In genomic region chr2:20758997-20759396, GRCh38 we compare ENCODE assay signal across 20 cellular contexts.
A peak's percentile ranks its signal among the peaks of the same experiment; 100 is the strongest.
DNase-seq lines count a peak whose midpoint lies in the region; ATAC-seq and TF ChIP-seq lines count a peak whose summit lies in the region.
"Had no signal": no experiment of that assay in that cellular context is flagged by ENCODE, and none has a peak within 500 bp of the region (broad histone marks: within the 10 kb centered on the region; RNA-seq: fewer than 3 reads in every experiment).

No MANE protein-coding gene starts in this region.

- in situ Hi-C loops in brain microvascular endothelial cell (cut with HindIII; ENCODE audit: low pct_ligation_motif_present, low sequenced_read_pairs), result no loop called here

- no peaks in the 10 kb centered on the region for H3K27me3 Mint-ChIP-seq in activated naive CD8-positive, alpha-beta T cell treated with anti-CD3 and anti-CD28 coated beads, Interleukin-2, amount 50 U/mL, for 24 hours
- no peaks in the 10 kb centered on the region for H3K27me3 Mint-ChIP-seq in activated CD8-positive, alpha-beta memory T cell treated with anti-CD3 and anti-CD28 coated beads, Interleukin-2, amount 10 ng/mL, durations not matched to agents 7 days and 5 days
- H3K27me3 Mint-ChIP-seq: activated B cell treated with CpG ODN at 0.5 μM for 24 hours had no signal

- ATAC-seq in GM19023 (IDR thresholded peaks at IDR 0.05; ENCODE audit: unreplicated experiment), result peak; percentile 82
- peak; percentile 73 for ATAC-seq in GM21786 (IDR thresholded peaks at IDR 0.05; ENCODE audit: unreplicated experiment)
- peak; percentile 88 for ATAC-seq in HG03108 (IDR thresholded peaks at IDR 0.05; ENCODE audit: unreplicated experiment)
- ATAC-seq in activated naive CD8-positive, alpha-beta T cell treated with anti-CD3 and anti-CD28 coated beads, Interleukin-2, amount 50 U/mL, for 24 hours, result peak; percentile 68
- ATAC-seq in activated CD8-positive, alpha-beta memory T cell treated with anti-CD3 and anti-CD28 coated beads, Interleukin-2, amount 10 ng/mL, durations not matched to agents 7 days and 5 days, result no peak
- ATAC-seq: activated naive CD4-positive, alpha-beta T cell treated with anti-CD3 and anti-CD28 coated beads, Interleukin-2, amount 50 U/mL, for 72 hours; gastrocnemius medialis; sciatic nerve; stimulated activated effector memory CD8-positive, alpha-beta T cell treated with anti-CD3 and anti-CD28 coated beads, Interleukin-12 subunit alpha, Interleukin-12 subunit beta, amount 100 ng/mL, for 72 hours had no signal

- WGBS in stomach, 5 donors, result 96 to 100% (median 97%) methylated on average over 1 of the region's 1 CpG

- TF ChIP-seq POLR2A in stomach (IDR thresholded peaks at IDR 0.05), result no peak

- TF ChIP-seq EP300 in stomach (IDR thresholded peaks at IDR 0.05), result no peak

- CTCF ChIA-PET in activated CD8-positive, alpha-beta memory T cell treated with anti-CD3 and anti-CD28 coated beads, Interleukin-2, amount 10 ng/mL, durations not matched to agents 7 days and 5 days (lab: Charles Lee), result interaction anchor here (1.2 to 1.9 kb wide), 2 partner anchors 14 to 22 kb away, joined by 3 to 4 read pairs; no protein-coding TSS in a partner anchor

- H3K9me3 Mint-ChIP-seq in activated naive CD8-positive, alpha-beta T cell treated with anti-CD3 and anti-CD28 coated beads, Interleukin-2, amount 50 U/mL, for 24 hours, result peaks cover 4% of the 10 kb centered on the region
- no peaks in the 10 kb centered on the region for H3K9me3 Mint-ChIP-seq in activated CD8-positive, alpha-beta memory T cell treated with anti-CD3 and anti-CD28 coated beads, Interleukin-2, amount 10 ng/mL, durations not matched to agents 7 days and 5 days (ENCODE audit: low read depth)
- H3K9me3 Mint-ChIP-seq: activated B cell treated with CpG ODN at 0.5 μM for 24 hours; activated naive CD4-positive, alpha-beta T cell treated with anti-CD3 and anti-CD28 coated beads, Interleukin-2, amount 50 U/mL, for 72 hours; endodermal cell; stimulated activated effector memory CD8-positive, alpha-beta T cell treated with anti-CD3 and anti-CD28 coated beads, Interleukin-12 subunit alpha, Interleukin-12 subunit beta, amount 100 ng/mL, for 72 hours had no signal

- peaks cover 0 to 18% (median 8%) of the 10 kb centered on the region in 4 donors for H3K36me3 ChIP-seq in stomach
- H3K36me3 ChIP-seq in brain microvascular endothelial cell (replicated peaks), result no peaks in the 10 kb centered on the region
- H3K36me3 ChIP-seq: gastrocnemius medialis had no signal

- H3K27me3 ChIP-seq in stomach (no peaks in the 10 kb centered on the region), brain microvascular endothelial cell (replicated peaks) (no peaks in the 10 kb centered on the region)
- H3K27me3 ChIP-seq: gastrocnemius medialis had no signal

- DNase-seq in activated naive CD8-positive, alpha-beta T cell treated with anti-CD3 and anti-CD28 coated beads, Interleukin-2, amount 50 U/mL, for 24 hours, result no peak
- DNase-seq in stomach, result no peak
- no peak for DNase-seq in brain microvascular endothelial cell
- DNase-seq in activated CD8-positive, alpha-beta memory T cell treated with anti-CD3 and anti-CD28 coated beads, Interleukin-2, amount 10 ng/mL, durations not matched to agents 7 days and 5 days, result no peak
- DNase-seq in CD1c-positive myeloid dendritic cell (ENCODE audit: extremely low spot score), result no peak
- DNase-seq: activated B cell treated with CpG ODN at 0.5 μM for 24 hours; activated CD8-positive, alpha-beta memory T cell treated with anti-CD3 and anti-CD28 coated beads, Interleukin-2, amount 50 U/mL, for 4 hours; endodermal cell; gastrocnemius medialis; NCI-H1436 treated with DMSO at 0.1 percent for 48 hours; OCI-M1; stimulated activated CD4-positive, alpha-beta T cell treated with anti-CD3 and anti-CD28 coated beads, Interleukin-4, amount 100 ng/mL, for 24 hours had no signal

- H3K4me3 Mint-ChIP-seq in activated naive CD8-positive, alpha-beta T cell treated with anti-CD3 and anti-CD28 coated beads, Interleukin-2, amount 50 U/mL, for 24 hours, result peak overlapping the region; percentile 5
- no peak overlapping the region for H3K4me3 Mint-ChIP-seq in activated CD8-positive, alpha-beta memory T cell treated with anti-CD3 and anti-CD28 coated beads, Interleukin-2, amount 10 ng/mL, durations not matched to agents 7 days and 5 days
- H3K4me3 Mint-ChIP-seq: activated B cell treated with CpG ODN at 0.5 μM for 24 hours; endodermal cell; stimulated activated effector memory CD8-positive, alpha-beta T cell treated with anti-CD3 and anti-CD28 coated beads, Interleukin-12 subunit alpha, Interleukin-12 subunit beta, amount 100 ng/mL, for 72 hours had no signal

- intact Hi-C loops in stomach (cut with DNase I; ENCODE audit: low total_unique reads), result no loop called here

- no peak overlapping the region for H3K4me3 ChIP-seq in stomach
- H3K4me3 ChIP-seq in brain microvascular endothelial cell (ENCODE audit: low read depth, low read length), result no peak overlapping the region
- H3K4me3 ChIP-seq: gastrocnemius medialis had no signal

- no peaks in the 10 kb centered on the region for H3K4me1 ChIP-seq in stomach
- H3K4me1 ChIP-seq: gastrocnemius medialis had no signal

- H3K4me1 Mint-ChIP-seq in activated naive CD8-positive, alpha-beta T cell treated with anti-CD3 and anti-CD28 coated beads, Interleukin-2, amount 50 U/mL, for 24 hours, result peaks cover 22% of the 10 kb centered on the region
- H3K4me1 Mint-ChIP-seq in activated CD8-positive, alpha-beta memory T cell treated with anti-CD3 and anti-CD28 coated beads, Interleukin-2, amount 10 ng/mL, durations not matched to agents 7 days and 5 days, result peaks cover 4% of the 10 kb centered on the region
- H3K4me1 Mint-ChIP-seq: stimulated activated effector memory CD8-positive, alpha-beta T cell treated with anti-CD3 and anti-CD28 coated beads, Interleukin-12 subunit alpha, Interleukin-12 subunit beta, amount 100 ng/mL, for 72 hours had no signal

- no peaks in the 10 kb centered on the region for H3K9me3 ChIP-seq in stomach
- H3K9me3 ChIP-seq: gastrocnemius medialis had no signal

- TF ChIP-seq CTCF in stomach (IDR thresholded peaks at IDR 0.05) (no peak), brain microvascular endothelial cell (IDR thresholded peaks at IDR 0.05; ENCODE audit: low read depth, low read length, missing control alignments) (no peak)

- peaks cover 46% of the 10 kb centered on the region for H3K36me3 Mint-ChIP-seq in activated naive CD8-positive, alpha-beta T cell treated with anti-CD3 and anti-CD28 coated beads, Interleukin-2, amount 50 U/mL, for 24 hours (ENCODE audit: low read depth)
- H3K36me3 Mint-ChIP-seq in activated CD8-positive, alpha-beta memory T cell treated with anti-CD3 and anti-CD28 coated beads, Interleukin-2, amount 10 ng/mL, durations not matched to agents 7 days and 5 days, result peaks cover 31% of the 10 kb centered on the region
- H3K36me3 Mint-ChIP-seq: stimulated activated effector memory CD8-positive, alpha-beta T cell treated with anti-CD3 and anti-CD28 coated beads, Interleukin-12 subunit alpha, Interleukin-12 subunit beta, amount 100 ng/mL, for 72 hours had no signal

- H3K27ac Mint-ChIP-seq in activated naive CD8-positive, alpha-beta T cell treated with anti-CD3 and anti-CD28 coated beads, Interleukin-2, amount 50 U/mL, for 24 hours, result peak overlapping the region; percentile 81
- no peak overlapping the region for H3K27ac Mint-ChIP-seq in activated CD8-positive, alpha-beta memory T cell treated with anti-CD3 and anti-CD28 coated beads, Interleukin-2, amount 10 ng/mL, durations not matched to agents 7 days and 5 days
- H3K27ac Mint-ChIP-seq: activated B cell treated with CpG ODN at 0.5 μM for 24 hours; activated naive CD4-positive, alpha-beta T cell treated with anti-CD3 and anti-CD28 coated beads, Interleukin-2, amount 50 U/mL, for 72 hours; endodermal cell; stimulated activated effector memory CD8-positive, alpha-beta T cell treated with anti-CD3 and anti-CD28 coated beads, Interleukin-12 subunit alpha, Interleukin-12 subunit beta, amount 100 ng/mL, for 72 hours had no signal

- H3K27ac ChIP-seq in stomach, result no peak overlapping the region
- H3K27ac ChIP-seq in brain microvascular endothelial cell, result no peak overlapping the region
- H3K27ac ChIP-seq: C4-2B, gastrocnemius medialis, KMS-11 had no signal
